Comparison of ENCODE assay signal across 8 cellular contexts in genomic region chr17:47896672-47897490, GRCh38. TPM values are rescaled to one million over a fixed set of nuclear protein-coding genes. Genes with fewer than 3 reads are reported as not detected.
DNase-seq lines count a peak whose midpoint lies in the region; ATAC-seq and TF ChIP-seq lines count a peak whose summit lies in the region.

No MANE protein-coding gene starts in this region.

- H3K27me3 ChIP-seq in SK-N-SH (ENCODE audit: insufficient read depth), result no peaks in the 10 kb centered on the region

- peaks cover 2% of the 10 kb centered on the region for H3K36me3 Mint-ChIP-seq in progenitor cell of endocrine pancreas (ENCODE audit: insufficient read depth)

- WGBS in SK-N-SH (ENCODE audit: low lambda C conversion rate), result 6% methylated on average over 19 of the region's 22 CpGs

- H3K4me1 ChIP-seq in SK-N-SH (ENCODE audit: control insufficient read depth in 1 of 2, insufficient read depth in 2 of 2, low read depth in 1 of 2, low read length in 1 of 2), result peaks cover 4 to 19% of the 10 kb centered on the region in 2 experiments; a peak in 3 of 4 replicates

- H3K4me3 Mint-ChIP-seq in progenitor cell of endocrine pancreas (ENCODE audit: low read depth), result peak overlapping the region; percentile 96

- ATAC-seq in HG03280 (IDR thresholded peaks at IDR 0.05; ENCODE audit: unreplicated experiment), result no peak

- peaks cover 3% of the 10 kb centered on the region for H3F3A ChIP-seq in SK-N-SH (replicated peaks; ENCODE audit: insufficient read depth)

- POLR2A ChIA-PET in SK-N-SH (lab: Yijun Ruan, JAX), result interaction anchor here (1.7 kb wide), 1 partner anchor 50 kb away, joined by 10 read pairs; no protein-coding TSS in a partner anchor

- H3K27ac ChIP-seq in SK-N-SH (ENCODE audit: low read depth in 2 of 2, low read length in 1 of 2), result peak overlapping the region; percentile 88 to 94

- peaks cover 52% of the 10 kb centered on the region for H3K79me2 ChIP-seq in SK-N-SH (ENCODE audit: insufficient read depth)

- no peak for TF ChIP-seq EP300 in SK-N-SH (IDR thresholded peaks at IDR 0.05; ENCODE audit: borderline replicate concordance in 1 of 2, low read depth in 1 of 2, low read length in 1 of 2)

- peak overlapping the region; percentile 77 for H2AFZ ChIP-seq in SK-N-SH (ENCODE audit: low read depth)

- H3K9me2 ChIP-seq in SK-N-SH, result no peaks in the 10 kb centered on the region

- H3K9ac ChIP-seq in SK-N-SH, result peak overlapping the region; percentile 90

- H3K27ac Mint-ChIP-seq in progenitor cell of endocrine pancreas, result peak overlapping the region; percentile 88

- H3K4me1 Mint-ChIP-seq in progenitor cell of endocrine pancreas (ENCODE audit: low read depth), result peaks cover 25% of the 10 kb centered on the region

- peaks cover 11 to 14% of the 10 kb centered on the region in 2 experiments for H3K36me3 ChIP-seq in SK-N-SH (replicated peaks in 1 of 2; ENCODE audit: control insufficient read depth in 1 of 2, insufficient read depth in 2 of 2, low read length in 1 of 2)

- no peaks in the 10 kb centered on the region for H3K9me3 Mint-ChIP-seq in progenitor cell of endocrine pancreas (ENCODE audit: low read depth)

- DNase-seq in NOMO-1 treated with DMSO at 0.1 percent for 48 hours (lab: John Stamatoyannopoulos, UW; ENCODE audit: unreplicated experiment), result peak; percentile 60
- no peak for DNase-seq in NOMO-1 treated with dmso at 0.1 percent for 144 hours (lab: John Stamatoyannopoulos, UW; ENCODE audit: unreplicated experiment)
- no peak for DNase-seq in SK-N-SH
- DNase-seq in fibroblast of gingiva (ENCODE audit: low read depth), result peak; percentile 22
- DNase-seq in progenitor cell of endocrine pancreas (ENCODE audit: low spot score, unreplicated experiment), result no peak
- DNase-seq in HT-29 (ENCODE audit: low spot score), result no peak
- no peak for DNase-seq in GDM1 (lab: John Stamatoyannopoulos, UW)

- peak overlapping the region; percentile 92 for H3K4me2 ChIP-seq in SK-N-SH

- CTCF ChIA-PET in SK-N-SH (lab: Yijun Ruan, JAX), result interaction anchor here (0.7 to 19.9 kb wide), 4 partner anchors 12 to 198 kb away, joined by 3 to 1447 read pairs (median 10); partner anchors contain the start of genes SCRN2 and SP6

- TF ChIP-seq CTCF in SK-N-SH (IDR thresholded peaks at IDR 0.05), result no peak
- no peak for TF ChIP-seq CTCF in progenitor cell of endocrine pancreas (IDR thresholded peaks at IDR 0.05; ENCODE audit: unreplicated experiment)

- H4K20me1 ChIP-seq in SK-N-SH (ENCODE audit: insufficient read depth), result no peaks in the 10 kb centered on the region

- TF ChIP-seq RAD21 in SK-N-SH (IDR thresholded peaks at IDR 0.05; ENCODE audit: low read length), result no peak

- no peaks in the 10 kb centered on the region for H3K9me3 ChIP-seq in SK-N-SH

- peak overlapping the region; percentile 88 to 92 for H3K4me3 ChIP-seq in SK-N-SH (ENCODE audit: low read depth in 2 of 2, low read length in 1 of 2)

- no peaks in the 10 kb centered on the region for H3K27me3 Mint-ChIP-seq in progenitor cell of endocrine pancreas

TF ChIP-seq in SK-N-SH, 30 proteins besides CTCF, POLR2A, EP300 and RAD21:
- TF ChIP-seq IRF3 (IDR thresholded peaks at IDR 0.05; ENCODE audit: low read depth, low read length) (no peak), RFX5 (IDR thresholded peaks at IDR 0.05; ENCODE audit: low read length) (no peak), REST (IDR thresholded peaks at IDR 0.05; ENCODE audit: low read depth, low read length) (no peak; the same call in 1 of the 2 replicates), PBX3 (IDR thresholded peaks at IDR 0.05) (no peak), MAX (IDR thresholded peaks at IDR 0.05; ENCODE audit: low read depth) (no peak), JUND (IDR thresholded peaks at IDR 0.05) (no peak), MXI1 (IDR thresholded peaks at IDR 0.05; ENCODE audit: low read depth, low read length) (peak; percentile 65; the same call in 1 of the 2 replicates), NRF1 (IDR thresholded peaks at IDR 0.05; ENCODE audit: low read depth, low read length) (no peak)

RNA-seq across cellular contexts. Expression of gene SP2, which starts 0.8 kb away (rescaled TPM):
- polyA plus RNA-seq in SK-N-SH (2012; rRNA removed), result 8.8 and 16.7 TPM in 2 replicates
- polyA plus RNA-seq in SK-N-SH (2012; cell fraction: cytosol; rRNA removed), result 9.3 and 14.3 TPM in 2 replicates
- polyA plus RNA-seq in SK-N-SH (2012; cell fraction: nucleus; rRNA removed), result 28.1 and 28.5 TPM in 2 replicates
- 16.0 and 18.6 TPM in 2 replicates for total RNA-seq in progenitor cell of endocrine pancreas
- total RNA-seq in HT-29 (2014; rRNA removed; shearing (Covaris generic)), result 6.5 and 7.9 TPM in 2 replicates

RNA-seq across cellular contexts. Expression of gene PNPO, which starts 44.5 kb away (rescaled TPM):
- 26.1 and 33.8 TPM in 2 replicates for polyA plus RNA-seq in SK-N-SH (2012; rRNA removed)
- polyA plus RNA-seq in SK-N-SH (2012; cell fraction: cytosol; rRNA removed), result 27.2 and 30.9 TPM in 2 replicates
- 21.6 and 23.6 TPM in 2 replicates for polyA plus RNA-seq in SK-N-SH (2012; cell fraction: nucleus; rRNA removed)
- total RNA-seq in progenitor cell of endocrine pancreas, result 11.9 and 12.2 TPM in 2 replicates
- total RNA-seq in HT-29 (2014; rRNA removed; shearing (Covaris generic)), result 26.4 and 28.4 TPM in 2 replicates

RNA-seq across cellular contexts. Expression of gene SP6, which starts 45.9 kb away (rescaled TPM):
- 0.03 TPM in 2 replicates for polyA plus RNA-seq in SK-N-SH (2012; rRNA removed)
- 0.03 and 0.05 TPM in 2 replicates for polyA plus RNA-seq in SK-N-SH (2012; cell fraction: cytosol; rRNA removed)
- polyA plus RNA-seq in SK-N-SH (2012; cell fraction: nucleus; rRNA removed), result 0.06 and 0.09 TPM in 2 replicates
- 0.74 and 1.1 TPM in 2 replicates for total RNA-seq in progenitor cell of endocrine pancreas
- total RNA-seq in HT-29 (2014; rRNA removed; shearing (Covaris generic)), result 11.2 and 12.5 TPM in 2 replicates

RNA-seq across cellular contexts. Expression of gene SCRN2, which starts 55.8 kb away (rescaled TPM):
- 135 and 139 TPM in 2 replicates for polyA plus RNA-seq in SK-N-SH (2012; rRNA removed)
- polyA plus RNA-seq in SK-N-SH (2012; cell fraction: cytosol; rRNA removed), result 62.5 and 80.7 TPM in 2 replicates
- 636 and 666 TPM in 2 replicates for polyA plus RNA-seq in SK-N-SH (2012; cell fraction: nucleus; rRNA removed)
- 58.6 and 59.0 TPM in 2 replicates for total RNA-seq in progenitor cell of endocrine pancreas
- 27.3 and 29.2 TPM in 2 replicates for total RNA-seq in HT-29 (2014; rRNA removed; shearing (Covaris generic))

Comparison
In these comparisons a context has a peak if more than half of its experiments do, and no peak if none do; other contexts are left out.
1. DNase-seq: peak in NOMO-1 treated with DMSO at 0.1 percent for 48 hours (single experiment) and fibroblast of gingiva (single experiment); none in NOMO-1 treated with dmso at 0.1 percent for 144 hours (single experiment), SK-N-SH (single experiment), progenitor cell of endocrine pancreas (single experiment), HT-29 (single experiment) and GDM1 (single experiment).